8 cellular contexts compared by ENCODE assay signal in the genomic region with DNA sequence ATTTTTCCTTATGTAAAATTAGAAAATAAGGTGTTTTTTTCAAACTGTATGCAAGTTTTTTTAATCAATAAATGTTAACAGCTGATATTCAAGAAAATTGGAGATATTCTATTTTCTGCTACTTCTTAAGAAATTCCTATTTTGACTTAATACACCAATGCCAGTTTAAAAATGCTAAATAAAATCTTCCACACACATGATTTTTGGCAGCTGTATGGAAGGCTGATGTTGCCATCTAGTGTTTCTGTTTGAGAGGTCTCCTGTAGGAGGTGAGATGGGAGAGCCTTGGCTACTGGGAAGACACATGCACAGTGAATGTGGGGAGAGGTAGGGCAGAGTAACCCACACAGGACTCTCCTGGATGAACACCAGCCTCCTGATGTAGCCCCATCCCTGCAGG. TPM values are rescaled to one million over a fixed set of nuclear protein-coding genes. Genes with fewer than 3 reads are reported as not detected.
DNase-seq lines count a peak whose midpoint lies in the region; ATAC-seq and TF ChIP-seq lines count a peak whose summit lies in the region.

No MANE protein-coding gene starts in this region.

- no peak overlapping the region for H3K4me2 ChIP-seq in DND-41 (ENCODE audit: insufficient read depth, low read length)

- no peaks in the 10 kb centered on the region for H3K79me2 ChIP-seq in DND-41 (ENCODE audit: insufficient read depth, low read length)

- TF ChIP-seq CTCF in DND-41 (IDR thresholded peaks at IDR 0.05; ENCODE audit: borderline replicate concordance, extremely low read depth, low read length, poor library complexity, severe bottlenecking) (peak; percentile 67), right lobe of liver (IDR thresholded peaks at IDR 0.05) (peak; percentile 24 to 39 (median 32))

- no peaks in the 10 kb centered on the region for H4K20me1 ChIP-seq in DND-41 (ENCODE audit: insufficient read depth, low read length)

- intact Hi-C loops in right lobe of liver (cut with DNase I) = no loop called here

- H3K27me3 ChIP-seq in DND-41 (ENCODE audit: insufficient read depth, low read length, poor library complexity) (peaks cover 4% of the 10 kb centered on the region), right lobe of liver (no peaks in the 10 kb centered on the region)

- no peak overlapping the region for H3K4me3 ChIP-seq in DND-41 (ENCODE audit: low read depth in 1 of 2, low read length in 2 of 2)
- H3K4me3 ChIP-seq in right lobe of liver = no peak overlapping the region

- no peak for TF ChIP-seq POLR2A in right lobe of liver (IDR thresholded peaks at IDR 0.05)

- H3K27ac ChIP-seq in DND-41 (ENCODE audit: low read length) (no peak overlapping the region), right lobe of liver (no peak overlapping the region)

- ATAC-seq in DND-41 (ENCODE audit: insufficient read depth, low read depth) (peak; percentile 80), GM19025 (IDR thresholded peaks at IDR 0.05; ENCODE audit: low read depth, unreplicated experiment) (peak; percentile 74), HG03571 (IDR thresholded peaks at IDR 0.05; ENCODE audit: unreplicated experiment) (peak; percentile 65), SK-N-SH treated with all-trans-retinoic acid at 6 μM for 48 hours (peak; percentile 96), right lobe of liver (peak; percentile 55 to 72 (median 64)), HG03045 (IDR thresholded peaks at IDR 0.05; ENCODE audit: unreplicated experiment) (no peak)

- H3K4me1 ChIP-seq in DND-41 (ENCODE audit: insufficient read depth, low read length) (no peaks in the 10 kb centered on the region), right lobe of liver (no peaks in the 10 kb centered on the region)

- H3K9me3 ChIP-seq in DND-41 (ENCODE audit: insufficient read depth, low read length, severe bottlenecking) (no peaks in the 10 kb centered on the region), right lobe of liver (no peaks in the 10 kb centered on the region)

- no peak overlapping the region for H3K9ac ChIP-seq in DND-41 (ENCODE audit: low read depth, low read length)

- H3K36me3 ChIP-seq in DND-41 (ENCODE audit: insufficient read depth, low read length) (no peaks in the 10 kb centered on the region), right lobe of liver (no peaks in the 10 kb centered on the region)

- no peak overlapping the region for H2AFZ ChIP-seq in DND-41 (ENCODE audit: low read depth, low read length)

- DNase-seq in DND-41 (peak; percentile 21), cerebellar cortex (ENCODE audit: low spot score) (peak; percentile 50), right lobe of liver (no peak), NCI-H128 (lab: John Stamatoyannopoulos, UW; ENCODE audit: unreplicated experiment) (no peak)

TF ChIP-seq in SK-N-SH treated with all-trans-retinoic acid at 6 μM for 48 hours, 23 proteins besides CTCF, POLR2A, EP300 and RAD21:
- no peak for TF ChIP-seq CSDC2 (CRISPR knock-in tag; IDR thresholded peaks at IDR 0.05)
- no peak for TF ChIP-seq ZFP30 (CRISPR knock-in tag; IDR thresholded peaks at IDR 0.05)
- no peak for TF ChIP-seq ESRRG (CRISPR knock-in tag; IDR thresholded peaks at IDR 0.05)
- TF ChIP-seq ARNTL (CRISPR knock-in tag; IDR thresholded peaks at IDR 0.05; ENCODE audit: borderline replicate concordance, low read depth) = no peak
- TF ChIP-seq BACH2 (CRISPR knock-in tag; IDR thresholded peaks at IDR 0.05; ENCODE audit: borderline replicate concordance) = no peak
- TF ChIP-seq OSR1 (CRISPR knock-in tag; IDR thresholded peaks at IDR 0.05) = no peak
- no peak for TF ChIP-seq ZNF565 (CRISPR knock-in tag; conservative IDR thresholded peaks at IDR 0.05; ENCODE audit: low read depth)
- TF ChIP-seq SNAI2 (CRISPR knock-in tag; IDR thresholded peaks at IDR 0.05) = no peak
- TF ChIP-seq, protein P1, sequence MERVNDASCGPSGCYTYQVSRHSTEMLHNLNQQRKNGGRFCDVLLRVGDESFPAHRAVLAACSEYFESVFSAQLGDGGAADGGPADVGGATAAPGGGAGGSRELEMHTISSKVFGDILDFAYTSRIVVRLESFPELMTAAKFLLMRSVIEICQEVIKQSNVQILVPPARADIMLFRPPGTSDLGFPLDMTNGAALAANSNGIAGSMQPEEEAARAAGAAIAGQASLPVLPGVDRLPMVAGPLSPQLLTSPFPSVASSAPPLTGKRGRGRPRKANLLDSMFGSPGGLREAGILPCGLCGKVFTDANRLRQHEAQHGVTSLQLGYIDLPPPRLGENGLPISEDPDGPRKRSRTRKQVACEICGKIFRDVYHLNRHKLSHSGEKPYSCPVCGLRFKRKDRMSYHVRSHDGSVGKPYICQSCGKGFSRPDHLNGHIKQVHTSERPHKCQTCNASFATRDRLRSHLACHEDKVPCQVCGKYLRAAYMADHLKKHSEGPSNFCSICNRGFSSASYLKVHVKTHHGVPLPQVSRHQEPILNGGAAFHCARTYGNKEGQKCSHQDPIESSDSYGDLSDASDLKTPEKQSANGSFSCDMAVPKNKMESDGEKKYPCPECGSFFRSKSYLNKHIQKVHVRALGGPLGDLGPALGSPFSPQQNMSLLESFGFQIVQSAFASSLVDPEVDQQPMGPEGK (CRISPR knock-in tag; IDR thresholded peaks at IDR 0.05; ENCODE audit: borderline replicate concordance) = no peak
- TF ChIP-seq GLIS3 (CRISPR knock-in tag; IDR thresholded peaks at IDR 0.05) = no peak
- TF ChIP-seq, protein P2, sequence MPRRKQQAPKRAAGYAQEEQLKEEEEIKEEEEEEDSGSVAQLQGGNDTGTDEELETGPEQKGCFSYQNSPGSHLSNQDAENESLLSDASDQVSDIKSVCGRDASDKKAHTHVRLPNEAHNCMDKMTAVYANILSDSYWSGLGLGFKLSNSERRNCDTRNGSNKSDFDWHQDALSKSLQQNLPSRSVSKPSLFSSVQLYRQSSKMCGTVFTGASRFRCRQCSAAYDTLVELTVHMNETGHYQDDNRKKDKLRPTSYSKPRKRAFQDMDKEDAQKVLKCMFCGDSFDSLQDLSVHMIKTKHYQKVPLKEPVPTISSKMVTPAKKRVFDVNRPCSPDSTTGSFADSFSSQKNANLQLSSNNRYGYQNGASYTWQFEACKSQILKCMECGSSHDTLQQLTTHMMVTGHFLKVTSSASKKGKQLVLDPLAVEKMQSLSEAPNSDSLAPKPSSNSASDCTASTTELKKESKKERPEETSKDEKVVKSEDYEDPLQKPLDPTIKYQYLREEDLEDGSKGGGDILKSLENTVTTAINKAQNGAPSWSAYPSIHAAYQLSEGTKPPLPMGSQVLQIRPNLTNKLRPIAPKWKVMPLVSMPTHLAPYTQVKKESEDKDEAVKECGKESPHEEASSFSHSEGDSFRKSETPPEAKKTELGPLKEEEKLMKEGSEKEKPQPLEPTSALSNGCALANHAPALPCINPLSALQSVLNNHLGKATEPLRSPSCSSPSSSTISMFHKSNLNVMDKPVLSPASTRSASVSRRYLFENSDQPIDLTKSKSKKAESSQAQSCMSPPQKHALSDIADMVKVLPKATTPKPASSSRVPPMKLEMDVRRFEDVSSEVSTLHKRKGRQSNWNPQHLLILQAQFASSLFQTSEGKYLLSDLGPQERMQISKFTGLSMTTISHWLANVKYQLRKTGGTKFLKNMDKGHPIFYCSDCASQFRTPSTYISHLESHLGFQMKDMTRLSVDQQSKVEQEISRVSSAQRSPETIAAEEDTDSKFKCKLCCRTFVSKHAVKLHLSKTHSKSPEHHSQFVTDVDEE (CRISPR knock-in tag; IDR thresholded peaks at IDR 0.05) = no peak

RNA-seq across cellular contexts. Expression of a gene that starts 29.2 kb away (rescaled TPM):
- not detected for total RNA-seq in right lobe of liver

RNA-seq across cellular contexts. Expression of a gene that starts 49.2 kb away (rescaled TPM):
- not detected for total RNA-seq in right lobe of liver

Comparison
In these comparisons a context has a peak if more than half of its experiments do, and no peak if none do; other contexts are left out.
1. DNase-seq: peak in DND-41 (single experiment) and cerebellar cortex (single experiment); none in right lobe of liver (0 of 3) and NCI-H128 (single experiment).